In genomic region chr1:212242985-212243308, GRCh38 we compare ENCODE assay signal across 22 cellular contexts. TPM values are rescaled to one million over a fixed set of nuclear protein-coding genes. Genes with fewer than 3 reads are reported as not detected.
DNase-seq lines count a peak whose midpoint lies in the region; ATAC-seq and TF ChIP-seq lines count a peak whose summit lies in the region.
"Had no signal": no experiment of that assay in that cellular context is flagged by ENCODE, and none has a peak within 500 bp of the region (broad histone marks: within the 10 kb centered on the region; RNA-seq: fewer than 3 reads in every experiment).

No MANE protein-coding gene starts in this region.

- peaks cover 3% of the 10 kb centered on the region for H3K36me3 Mint-ChIP-seq in activated CD8-positive, alpha-beta T cell treated with anti-CD3 and anti-CD28 coated beads, Interleukin-2, amount 10 ng/mL, durations not matched to agents 7 days and 5 days (ENCODE audit: low read depth)
- H3K36me3 Mint-ChIP-seq in activated CD8-positive, alpha-beta T cell treated with anti-CD3 and anti-CD28 coated beads for 36 hours (ENCODE audit: low read depth): no peaks in the 10 kb centered on the region
- H3K36me3 Mint-ChIP-seq: WTC11 had no signal

- POLR2A ChIA-PET in activated CD8-positive, alpha-beta T cell treated with anti-CD3 and anti-CD28 coated beads, Interleukin-2, amount 10 ng/mL, durations not matched to agents 7 days and 5 days (lab: Charles Lee): interaction anchor here (1.0 kb wide), 1 partner anchor 43 kb away, joined by 4 read pairs; the partner anchor contains the start of gene PPP2R5A
- POLR2A ChIA-PET in activated CD8-positive, alpha-beta T cell treated with anti-CD3 and anti-CD28 coated beads for 36 hours (lab: Charles Lee): no interaction called here

- CTCF ChIA-PET in activated CD8-positive, alpha-beta T cell treated with anti-CD3 and anti-CD28 coated beads, Interleukin-2, amount 10 ng/mL, durations not matched to agents 7 days and 5 days (lab: Charles Lee): interaction anchor here (0.8 kb wide), 1 partner anchor 215 kb away, joined by 3 read pairs; no protein-coding TSS in a partner anchor
- CTCF ChIA-PET in activated CD8-positive, alpha-beta T cell treated with anti-CD3 and anti-CD28 coated beads for 36 hours (lab: Charles Lee): no interaction called here

- intact Hi-C loops in activated CD8-positive, alpha-beta T cell treated with anti-CD3 and anti-CD28 coated beads for 36 hours (cut with micrococcal nuclease): no loop called here

- TF ChIP-seq POLR2A in suprapubic skin (IDR thresholded peaks at IDR 0.05): no peak

- H3K27me3 ChIP-seq in muscle layer of duodenum (ENCODE audit: low read depth, low read length) (no peaks in the 10 kb centered on the region), suprapubic skin (no peaks in the 10 kb centered on the region)
- H3K27me3 ChIP-seq: cardiac muscle cell had no signal

- H3K4me3 Mint-ChIP-seq in activated CD8-positive, alpha-beta T cell treated with anti-CD3 and anti-CD28 coated beads, Interleukin-2, amount 10 ng/mL, durations not matched to agents 7 days and 5 days: no peak overlapping the region
- no peak overlapping the region for H3K4me3 Mint-ChIP-seq in activated CD8-positive, alpha-beta T cell treated with anti-CD3 and anti-CD28 coated beads for 36 hours
- H3K4me3 Mint-ChIP-seq: WTC11 had no signal

- no peaks in the 10 kb centered on the region for H3K9me3 Mint-ChIP-seq in activated CD8-positive, alpha-beta T cell treated with anti-CD3 and anti-CD28 coated beads, Interleukin-2, amount 10 ng/mL, durations not matched to agents 7 days and 5 days (ENCODE audit: insufficient read depth)
- no peaks in the 10 kb centered on the region for H3K9me3 Mint-ChIP-seq in activated CD8-positive, alpha-beta T cell treated with anti-CD3 and anti-CD28 coated beads for 36 hours
- H3K9me3 Mint-ChIP-seq: activated T-cell treated with anti-CD3 and anti-CD28 coated beads, Interleukin-2, amount 50 U/mL, for 24 hours; WTC11 had no signal

- H3K27me3 Mint-ChIP-seq in activated CD8-positive, alpha-beta T cell treated with anti-CD3 and anti-CD28 coated beads, Interleukin-2, amount 10 ng/mL, durations not matched to agents 7 days and 5 days (ENCODE audit: low read depth): peaks cover 5% of the 10 kb centered on the region
- peaks cover 3% of the 10 kb centered on the region for H3K27me3 Mint-ChIP-seq in activated CD8-positive, alpha-beta T cell treated with anti-CD3 and anti-CD28 coated beads for 36 hours
- H3K27me3 Mint-ChIP-seq: activated T-cell treated with anti-CD3 and anti-CD28 coated beads, Interleukin-2, amount 50 U/mL, for 24 hours; B cell had no signal

- ATAC-seq in activated CD8-positive, alpha-beta T cell treated with anti-CD3 and anti-CD28 coated beads, Interleukin-2, amount 10 ng/mL, durations not matched to agents 7 days and 5 days: no peak
- ATAC-seq in activated CD8-positive, alpha-beta T cell treated with anti-CD3 and anti-CD28 coated beads for 36 hours: no peak
- ATAC-seq in GM19452 (IDR thresholded peaks at IDR 0.05; ENCODE audit: unreplicated experiment): no peak
- ATAC-seq: WTC11 had no signal

- H3K36me3 ChIP-seq in muscle layer of duodenum (ENCODE audit: control insufficient read depth in 1 of 2, insufficient read depth in 2 of 2, low read length in 2 of 2): no peaks in the 10 kb centered on the region
- H3K36me3 ChIP-seq in suprapubic skin: no peaks in the 10 kb centered on the region
- H3K36me3 ChIP-seq: cardiac muscle cell, HAP-1 had no signal

- no peak for TF ChIP-seq CTCF in activated CD8-positive, alpha-beta T cell treated with anti-CD3 and anti-CD28 coated beads for 36 hours (IDR thresholded peaks at IDR 0.05)
- no peak for TF ChIP-seq CTCF in suprapubic skin (IDR thresholded peaks at IDR 0.05)

- H3K4me1 Mint-ChIP-seq in activated CD8-positive, alpha-beta T cell treated with anti-CD3 and anti-CD28 coated beads, Interleukin-2, amount 10 ng/mL, durations not matched to agents 7 days and 5 days (ENCODE audit: low read depth): peaks cover 17% of the 10 kb centered on the region
- peaks cover 5% of the 10 kb centered on the region for H3K4me1 Mint-ChIP-seq in activated CD8-positive, alpha-beta T cell treated with anti-CD3 and anti-CD28 coated beads for 36 hours (ENCODE audit: low read depth)
- H3K4me1 Mint-ChIP-seq: WTC11 had no signal

- H3K27ac ChIP-seq in cingulate gyrus (ENCODE audit: low read depth, low read length) (peak overlapping the region; percentile 24), muscle layer of duodenum (ENCODE audit: low read length) (peak overlapping the region; percentile 19), suprapubic skin (peak overlapping the region; percentile 76)
- H3K27ac ChIP-seq: cardiac muscle cell, SK-N-MC had no signal

- TF ChIP-seq EP300 in suprapubic skin (IDR thresholded peaks at IDR 0.05): no peak

- DNase-seq in activated CD8-positive, alpha-beta T cell treated with anti-CD3 and anti-CD28 coated beads, Interleukin-2, amount 10 ng/mL, durations not matched to agents 7 days and 5 days: no peak
- no peak for DNase-seq in activated CD8-positive, alpha-beta T cell treated with anti-CD3 and anti-CD28 coated beads for 36 hours
- DNase-seq in suprapubic skin (ENCODE audit: low spot score in 2 of 2): no peak
- DNase-seq in NCI-H2029 treated with DMSO at 0.1 percent for 48 hours (lab: John Stamatoyannopoulos, UW): no peak
- DNase-seq in hepatic stellate cell (ENCODE audit: low spot score): no peak
- DNase-seq: activated naive CD4-positive, alpha-beta T cell treated with Interleukin-2 at 50 U/mL for 16 hours; activated T-cell treated with anti-CD3 and anti-CD28 coated beads, Interleukin-2, amount 50 U/mL, for 24 hours; DMS53; GDM1; IMR-90; islet precursor cell; mesenchymal stem cell; NCI-H524 treated with DMSO at 0.1 percent for 48 hours; occipital lobe had no signal

- H3K9me3 ChIP-seq in muscle layer of duodenum (ENCODE audit: control insufficient read depth in 1 of 2, low read length in 2 of 2) (no peaks in the 10 kb centered on the region), suprapubic skin (no peaks in the 10 kb centered on the region)
- H3K9me3 ChIP-seq: HAP-1 had no signal

- H3K4me1 ChIP-seq in muscle layer of duodenum (ENCODE audit: control insufficient read depth in 1 of 2, insufficient read depth in 2 of 2, low read length in 2 of 2) (peaks cover 0 to 15% of the 10 kb centered on the region in 2 donors), suprapubic skin (peaks cover 18% of the 10 kb centered on the region)
- H3K4me1 ChIP-seq: HAP-1 had no signal

- H3K27ac Mint-ChIP-seq in activated CD8-positive, alpha-beta T cell treated with anti-CD3 and anti-CD28 coated beads, Interleukin-2, amount 10 ng/mL, durations not matched to agents 7 days and 5 days: peak overlapping the region; percentile 28
- no peak overlapping the region for H3K27ac Mint-ChIP-seq in activated CD8-positive, alpha-beta T cell treated with anti-CD3 and anti-CD28 coated beads for 36 hours
- H3K27ac Mint-ChIP-seq: B cell had no signal

- H3K4me3 ChIP-seq in muscle layer of duodenum (ENCODE audit: low read depth in 1 of 2, low read length in 2 of 2) (no peak overlapping the region), suprapubic skin (no peak overlapping the region)
- H3K4me3 ChIP-seq: cardiac muscle cell, HAP-1, SK-N-MC had no signal

- 90% methylated on average over 1 of the region's 1 CpG for WGBS in suprapubic skin

RNA-seq across cellular contexts. Expression of gene PPP2R5A, which starts 42.3 kb away (rescaled TPM):
- 10 to 100 TPM; 66.7 to 72.3 TPM for total RNA-seq in activated CD8-positive, alpha-beta T cell treated with anti-CD3 and anti-CD28 coated beads, Interleukin-2, amount 10 ng/mL, durations not matched to agents 7 days and 5 days
- 10 to 100 TPM; 35.2 to 36.5 TPM for total RNA-seq in activated CD8-positive, alpha-beta T cell treated with anti-CD3 and anti-CD28 coated beads for 36 hours
- 10 to 100 TPM; 44.6 to 58.2 (median 50.5) TPM for total RNA-seq in suprapubic skin

Comparison
In these comparisons a context has a peak if more than half of its experiments do, and no peak if none do; other contexts are left out.
1. H3K27ac ChIP-seq: peak in every context shown above with its lines; median percentile 76 in suprapubic skin; 24 in cingulate gyrus; 19 in muscle layer of duodenum.